8 cellular contexts compared by ENCODE assay signal in the genomic region with DNA sequence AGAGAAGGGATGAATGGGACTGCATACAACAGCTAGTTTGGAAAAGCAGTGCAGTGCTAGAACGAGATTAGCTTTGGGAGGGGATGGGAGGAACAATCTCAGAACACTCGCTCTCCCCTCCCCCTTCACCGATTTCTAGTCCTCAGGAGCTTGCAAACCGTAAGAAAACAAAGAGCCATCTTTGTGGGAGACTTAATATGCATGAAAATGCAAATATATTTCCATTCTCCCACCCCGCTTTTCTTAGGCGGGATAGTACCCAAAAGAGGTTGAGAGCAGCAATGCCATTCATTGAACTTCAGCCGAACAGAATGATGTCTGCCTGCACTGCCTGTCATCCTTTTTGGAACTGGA. TPM values are rescaled to one million over a fixed set of nuclear protein-coding genes. Genes with fewer than 3 reads are reported as not detected.
DNase-seq lines count a peak whose midpoint lies in the region; ATAC-seq and TF ChIP-seq lines count a peak whose summit lies in the region.

No MANE protein-coding gene starts in this region.

- H3K27ac ChIP-seq in CD4-positive, CD25-positive, alpha-beta regulatory T cell (ENCODE audit: insufficient read depth, low read length, poor library complexity, severe bottlenecking), result peak overlapping the region; percentile 55
- peak overlapping the region; percentile 63 for H3K27ac ChIP-seq in Karpas-422 (ENCODE audit: low read length)
- H3K27ac ChIP-seq in duodenal mucosa (ENCODE audit: low read depth, low read length), result no peak overlapping the region

- H3K9me3 ChIP-seq in CD4-positive, CD25-positive, alpha-beta regulatory T cell (ENCODE audit: control insufficient read depth in 2 of 2, low read length in 2 of 2), result no peaks in the 10 kb centered on the region
- H3K9me3 ChIP-seq in Karpas-422 (ENCODE audit: low read length) (no peaks in the 10 kb centered on the region), duodenal mucosa (ENCODE audit: control insufficient read depth in 1 of 2, low read length in 2 of 2) (no peaks in the 10 kb centered on the region)

- H3K36me3 ChIP-seq in CD4-positive, CD25-positive, alpha-beta regulatory T cell (ENCODE audit: control insufficient read depth, insufficient read depth, low read length), result peaks cover 14% of the 10 kb centered on the region
- H3K36me3 ChIP-seq in Karpas-422 (ENCODE audit: insufficient read depth, low read length) (peaks cover 28% of the 10 kb centered on the region; the same call in 1 of the 2 replicates), duodenal mucosa (ENCODE audit: control insufficient read depth in 1 of 2, insufficient read depth in 2 of 2, low read length in 2 of 2) (peaks cover 0 to 15% of the 10 kb centered on the region in 2 donors)

- peaks cover 7 to 35% (median 18%) of the 10 kb centered on the region in 4 donors for H3K4me1 Mint-ChIP-seq in CD4-positive, CD25-positive, alpha-beta regulatory T cell
- peaks cover 41% of the 10 kb centered on the region for H3K4me1 Mint-ChIP-seq in nephron progenitor cell

- H3K4me3 ChIP-seq in CD4-positive, CD25-positive, alpha-beta regulatory T cell (ENCODE audit: low read depth, low read length), result peak overlapping the region; percentile 72
- H3K4me3 ChIP-seq in Karpas-422 (ENCODE audit: low read length), result peak overlapping the region; percentile 85
- H3K4me3 ChIP-seq in duodenal mucosa (ENCODE audit: low read depth in 1 of 2, low read length in 2 of 2), result peak overlapping the region; percentile 81 to 90

- H3K9ac ChIP-seq in Karpas-422 (ENCODE audit: low read length) (peak overlapping the region; percentile 96), duodenal mucosa (ENCODE audit: low read depth in 1 of 2, low read length in 2 of 2) (peak overlapping the region; percentile 69 to 82)

- peaks cover 0 to 1% (median 0%) of the 10 kb centered on the region in 7 donors for H3K9me3 Mint-ChIP-seq in CD4-positive, CD25-positive, alpha-beta regulatory T cell
- no peaks in the 10 kb centered on the region for H3K9me3 Mint-ChIP-seq in nephron progenitor cell

- peaks cover 34% of the 10 kb centered on the region for H4K20me1 ChIP-seq in Karpas-422 (ENCODE audit: insufficient read depth, low read depth, low read length)

- H3K79me2 ChIP-seq in Karpas-422 (ENCODE audit: low read length), result peaks cover 44% of the 10 kb centered on the region

- H3K27ac Mint-ChIP-seq in CD4-positive, CD25-positive, alpha-beta regulatory T cell, result peak overlapping the region; percentile 12 to 79 (median 57)
- H3K27ac Mint-ChIP-seq in nephron progenitor cell, result no peak overlapping the region

- no peaks in the 10 kb centered on the region for H3K27me3 ChIP-seq in CD4-positive, CD25-positive, alpha-beta regulatory T cell (ENCODE audit: control insufficient read depth, insufficient read depth, low read length)
- H3K27me3 ChIP-seq in Karpas-422 (ENCODE audit: low read length) (no peaks in the 10 kb centered on the region), duodenal mucosa (ENCODE audit: control insufficient read depth in 1 of 2, insufficient read depth in 2 of 2, low read length in 2 of 2) (no peaks in the 10 kb centered on the region)

- peak overlapping the region; percentile 96 for H3K4me2 ChIP-seq in Karpas-422 (ENCODE audit: low read depth, low read length, poor library complexity, severe bottlenecking)

- H2AFZ ChIP-seq in Karpas-422 (ENCODE audit: low read length), result no peak overlapping the region

- H3K4me1 ChIP-seq in CD4-positive, CD25-positive, alpha-beta regulatory T cell (ENCODE audit: control insufficient read depth, insufficient read depth, low read length, poor library complexity, severe bottlenecking), result peaks cover 26% of the 10 kb centered on the region
- peaks cover 17% of the 10 kb centered on the region for H3K4me1 ChIP-seq in Karpas-422 (ENCODE audit: low read length)
- H3K4me1 ChIP-seq in duodenal mucosa (ENCODE audit: control insufficient read depth in 1 of 2, insufficient read depth in 2 of 2, low read length in 2 of 2), result peaks cover 16 to 18% of the 10 kb centered on the region in 2 donors

- ATAC-seq in CD4-positive, CD25-positive, alpha-beta regulatory T cell (ENCODE audit: low read depth in 2 of 2), result no peak
- no peak for ATAC-seq in GM18870 (IDR thresholded peaks at IDR 0.05; ENCODE audit: unreplicated experiment)
- no peak for ATAC-seq in HG03342 (IDR thresholded peaks at IDR 0.05; ENCODE audit: unreplicated experiment)

- peak overlapping the region; percentile 81 to 87 (median 82) for H3K4me3 Mint-ChIP-seq in CD4-positive, CD25-positive, alpha-beta regulatory T cell
- peak overlapping the region; percentile 91 for H3K4me3 Mint-ChIP-seq in nephron progenitor cell

- DNase-seq in CD4-positive, CD25-positive, alpha-beta regulatory T cell, result no peak
- DNase-seq in Karpas-422, result peak; percentile 72
- no peak for DNase-seq in nephron progenitor cell
- no peak for DNase-seq in cortex of kidney (lab: John Stamatoyannopoulos, UW)
- no peak for DNase-seq in HCEC 1CT

- peaks cover 13% of the 10 kb centered on the region for H3K36me3 Mint-ChIP-seq in CD4-positive, CD25-positive, alpha-beta regulatory T cell
- H3K36me3 Mint-ChIP-seq in nephron progenitor cell (ENCODE audit: low read depth), result peaks cover 44% of the 10 kb centered on the region

- TF ChIP-seq CTCF in nephron progenitor cell (IDR thresholded peaks at IDR 0.05), result no peak

- H3K27me3 Mint-ChIP-seq in CD4-positive, CD25-positive, alpha-beta regulatory T cell, result no peaks in the 10 kb centered on the region
- no peaks in the 10 kb centered on the region for H3K27me3 Mint-ChIP-seq in nephron progenitor cell (ENCODE audit: low read depth, poor library complexity)

- no peaks in the 10 kb centered on the region for H3K9me2 ChIP-seq in Karpas-422 (replicated peaks; ENCODE audit: insufficient read depth, low read length)

RNA-seq across cellular contexts. Expression of gene SPINDOC, which starts 1.1 kb away (rescaled TPM):
- 11.1 TPM for total RNA-seq in CD4-positive, CD25-positive, alpha-beta regulatory T cell
- under 1 TPM; 0.41 to 1.00 (median 0.58) TPM for polyA plus RNA-seq in CD4-positive, CD25-positive, alpha-beta regulatory T cell
- total RNA-seq in Karpas-422 (2014; rRNA removed; shearing (Covaris generic); ENCODE audit: low replicate concordance), result 40.3 and 88.1 TPM in 2 replicates

RNA-seq across cellular contexts. Expression of gene MARK2, which starts 24.6 kb away (rescaled TPM):
- total RNA-seq in CD4-positive, CD25-positive, alpha-beta regulatory T cell, result 66.6 TPM
- 10 to 100 TPM; 29.3 to 39.9 (median 36.4) TPM for polyA plus RNA-seq in CD4-positive, CD25-positive, alpha-beta regulatory T cell
- 22.1 and 26.9 TPM in 2 replicates for total RNA-seq in Karpas-422 (2014; rRNA removed; shearing (Covaris generic); ENCODE audit: low replicate concordance)

RNA-seq across cellular contexts. Expression of gene ZFTA, which starts 45.8 kb away (rescaled TPM):
- total RNA-seq in CD4-positive, CD25-positive, alpha-beta regulatory T cell, result 2.2 TPM
- polyA plus RNA-seq in CD4-positive, CD25-positive, alpha-beta regulatory T cell, result under 1 TPM in 3 of 4 donors, not detected in 1; 0.07 to 0.13 (median 0.08) TPM
- 8.8 and 21.6 TPM in 2 replicates for total RNA-seq in Karpas-422 (2014; rRNA removed; shearing (Covaris generic); ENCODE audit: low replicate concordance)
